In the genomic region with DNA sequence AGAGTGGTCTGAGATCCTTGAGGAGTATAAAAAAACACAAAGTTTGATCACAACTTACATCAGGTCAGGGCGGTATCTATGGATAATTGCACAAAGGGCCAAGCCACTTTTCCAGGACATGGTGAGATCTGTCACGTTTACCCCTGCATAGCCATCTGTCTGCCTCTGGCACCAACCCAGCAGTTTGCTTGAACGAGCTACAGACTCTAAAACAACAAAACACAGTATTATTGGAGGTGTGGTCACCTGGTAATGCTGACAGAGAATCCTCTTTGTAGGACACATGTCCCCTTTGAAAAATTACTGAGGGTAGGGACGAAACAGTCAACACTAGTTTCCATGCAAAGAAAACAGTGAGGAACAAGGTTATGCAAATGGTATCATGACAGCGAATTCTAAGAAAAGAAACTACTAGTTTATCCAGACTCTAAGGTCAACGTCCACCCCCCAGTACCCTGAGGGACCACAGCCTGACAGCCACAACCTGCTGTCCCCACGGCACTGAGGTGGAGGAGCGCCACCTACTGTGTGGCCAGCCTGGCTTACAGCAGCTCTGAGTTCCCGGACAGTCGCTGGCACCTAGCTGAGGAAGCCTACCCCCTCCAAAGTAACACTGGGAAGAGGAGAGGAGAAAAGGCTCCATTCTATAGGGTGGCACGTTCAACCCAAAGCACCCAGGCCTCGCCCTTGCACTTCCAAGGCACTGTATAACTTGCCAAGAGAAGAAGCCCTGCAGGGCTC, we compare ENCODE assay signal across 12 cellular contexts.
DNase-seq lines count a peak whose midpoint lies in the region; ATAC-seq, FAIRE-seq and TF ChIP-seq lines count a peak whose summit lies in the region.
"Had no signal": no experiment of that assay in that cellular context is flagged by ENCODE, and none has a peak within 500 bp of the region (broad histone marks: within the 10 kb centered on the region; RNA-seq: fewer than 3 reads in every experiment).

No MANE protein-coding gene starts in this region.

- peaks cover 35 to 40% of the 10 kb centered on the region in 2 donors for H3K36me3 ChIP-seq in mucosa of rectum (ENCODE audit: control insufficient read depth in 2 of 2, insufficient read depth in 2 of 2, low read length in 2 of 2)

- no peaks in the 10 kb centered on the region for H3K9me3 ChIP-seq in mucosa of rectum (ENCODE audit: control insufficient read depth in 2 of 2, low read length in 2 of 2)

- no peak for ATAC-seq in HG02970 (IDR thresholded peaks at IDR 0.05; ENCODE audit: low FRiP score, unreplicated experiment)
- ATAC-seq in GM21737 (IDR thresholded peaks at IDR 0.05; ENCODE audit: unreplicated experiment) = no peak
- no peak for ATAC-seq in HG02642 (IDR thresholded peaks at IDR 0.05; ENCODE audit: poor library complexity, unreplicated experiment)
- no peak for ATAC-seq in GM18519 (IDR thresholded peaks at IDR 0.05; ENCODE audit: low FRiP score, unreplicated experiment)
- ATAC-seq: activated T-cell treated with anti-CD3 and anti-CD28 coated beads, Interleukin-2, amount 50 U/mL, for 72 hours; stimulated activated naive CD8-positive, alpha-beta T cell treated with anti-CD3 and anti-CD28 coated beads, Interleukin-15, Interleukin-2, amounts not matched to agents 100 U/mL and 50 U/mL, for 24 hours had no signal

- FAIRE-seq in D721Med (lab: Jason Lieb, UNC) = no peak
- FAIRE-seq: GM18507 had no signal

- TF ChIP-seq CTCF in D721Med (IDR thresholded peaks at IDR 0.05; ENCODE audit: insufficient read depth, missing control alignments) = peak; percentile 41

- H3K4me1 ChIP-seq in mucosa of rectum (ENCODE audit: control insufficient read depth in 2 of 2, insufficient read depth in 2 of 2, low read length in 2 of 2) = peaks cover 31 to 62% of the 10 kb centered on the region in 2 donors

- no peaks in the 10 kb centered on the region for H3K27me3 ChIP-seq in mucosa of rectum (ENCODE audit: control insufficient read depth in 2 of 2, insufficient read depth in 2 of 2, low read length in 2 of 2)

- DNase-seq in D721Med (ENCODE audit: insufficient read length, low spot score) (no peak), NCI-H1694 (lab: John Stamatoyannopoulos, UW) (peak; percentile 59), dermis blood vessel endothelial cell (peak; percentile 30)
- DNase-seq: KG1; stimulated activated naive CD8-positive, alpha-beta T cell treated with anti-CD3 and anti-CD28 coated beads, Interleukin-15, Interleukin-2, amounts not matched to agents 100 U/mL and 50 U/mL, for 24 hours had no signal

- peak overlapping the region; percentile 94 to 96 for H3K27ac ChIP-seq in mucosa of rectum (ENCODE audit: low read depth in 2 of 2, low read length in 2 of 2)

- H3K9ac ChIP-seq in mucosa of rectum (ENCODE audit: low read depth in 1 of 2, low read length in 2 of 2) = peak overlapping the region; percentile 50 to 70

- H3K4me3 ChIP-seq in mucosa of rectum (ENCODE audit: low read length in 2 of 2) = peak overlapping the region; percentile 34 to 36
